Comparison of ENCODE assay signal across 11 cellular contexts in genomic region chr6:4809999-4810918, GRCh38. TPM values are rescaled to one million over a fixed set of nuclear protein-coding genes. Genes with fewer than 3 reads are reported as not detected.
DNase-seq lines count a peak whose midpoint lies in the region; ATAC-seq and TF ChIP-seq lines count a peak whose summit lies in the region.
"Had no signal": no experiment of that assay in that cellular context is flagged by ENCODE, and none has a peak within 500 bp of the region (broad histone marks: within the 10 kb centered on the region; RNA-seq: fewer than 3 reads in every experiment).

No MANE protein-coding gene starts in this region.

- in situ Hi-C loops in brain microvascular endothelial cell (cut with HindIII; ENCODE audit: low pct_ligation_motif_present, low sequenced_read_pairs) = no loop called here

- intact Hi-C loops in left colon (cut with DNase I, micrococcal nuclease) = no loop called here

- TF ChIP-seq CTCF in AG10803 (conservative IDR thresholded peaks at IDR 0.05; ENCODE audit: low read length) (no peak), brain microvascular endothelial cell (IDR thresholded peaks at IDR 0.05; ENCODE audit: low read depth, low read length, missing control alignments) (no peak)

- DNase-seq in AG10803 (ENCODE audit: low read depth) (peak; percentile 45), HT1080 (ENCODE audit: low read depth) (peak; percentile 43), brain microvascular endothelial cell (peak; percentile 57), left colon (no peak), NCI-H345 (lab: John Stamatoyannopoulos, UW) (no peak), NCI-H1105 treated with DMSO at 0.1 percent for 48 hours (lab: John Stamatoyannopoulos, UW) (no peak)
- no peak for DNase-seq in activated CD4-positive, alpha-beta T cell treated with anti-CD3 and anti-CD28 coated beads, Interleukin-2, amount 50 U/mL, for 1 hour
- DNase-seq in NK-92 treated with Interleukin-12 subunit alpha and Interleukin-12 subunit beta, amount 100 ng/mL, for 24 hours (lab: John Stamatoyannopoulos, UW) = no peak
- DNase-seq: Karpas-422, NCI-H524 treated with DMSO at 0.1 percent for 48 hours, substantia nigra had no signal

- peak overlapping the region; percentile 38 for H3K27ac ChIP-seq in brain microvascular endothelial cell

- no peaks in the 10 kb centered on the region for H3K27me3 ChIP-seq in brain microvascular endothelial cell (replicated peaks)

- H3K36me3 ChIP-seq in brain microvascular endothelial cell (replicated peaks) = no peaks in the 10 kb centered on the region

- peak; percentile 75 for ATAC-seq in left colon

- H3K4me3 ChIP-seq in AG10803 (ENCODE audit: low read length) = no peak overlapping the region
- no peak overlapping the region for H3K4me3 ChIP-seq in brain microvascular endothelial cell (ENCODE audit: low read depth, low read length)

RNA-seq across cellular contexts. Expression of gene CDYL, which starts 34.1 kb away (rescaled TPM):
- total RNA-seq in HT1080 (2014; rRNA removed; shearing (Covaris generic)) = 21.2 and 28.4 TPM in 2 replicates
- polyA plus RNA-seq in HT1080 (2015; cell fraction: cytosol; rRNA removed) = 22.9 and 23.5 TPM in 2 replicates
- polyA plus RNA-seq in HT1080 (2015; cell fraction: nucleus; rRNA removed) = 19.4 and 19.5 TPM in 2 replicates
- total RNA-seq in left colon = 10 to 100 TPM; 56.7 to 56.8 TPM

Comparison
In these comparisons a context has a peak if more than half of its experiments do, and no peak if none do; other contexts are left out.
1. DNase-seq: peak in AG10803 (single experiment), HT1080 (single experiment) and brain microvascular endothelial cell (single experiment); none in left colon (0 of 2), NCI-H345 (single experiment), activated CD4-positive, alpha-beta T cell treated with anti-CD3 and anti-CD28 coated beads, Interleukin-2, amount 50 U/mL, for 1 hour (single experiment), NCI-H1105 treated with DMSO at 0.1 percent for 48 hours (single experiment) and NK-92 treated with Interleukin-12 subunit alpha and Interleukin-12 subunit beta, amount 100 ng/mL, for 24 hours (single experiment).